ENCODE assay signal across 8 cellular contexts in genomic region chr7:27131390-27131819, GRCh38. TPM values are rescaled to one million over a fixed set of nuclear protein-coding genes. Genes with fewer than 3 reads are reported as not detected.
DNase-seq lines count a peak whose midpoint lies in the region; ATAC-seq and TF ChIP-seq lines count a peak whose summit lies in the region.

No MANE protein-coding gene starts in this region.

- CTCF ChIA-PET in Panc1 (lab: Charles Lee): interaction anchor here (0.6 kb wide), 1 partner anchor 456 kb away, joined by 3 read pairs; no protein-coding TSS in a partner anchor

- intact Hi-C loops in Panc1 (cut with micrococcal nuclease; ENCODE audit: unreplicated experiment): no loop called here
- intact Hi-C loops in esophagus squamous epithelium (cut with DNase I): no loop called here
- intact Hi-C loops in ovary (cut with DNase I): loop anchor here in 1 of 4 donors (5.0 kb wide), 1 partner anchor 274 kb away; no protein-coding TSS in a partner anchor

- H3K27ac ChIP-seq in CD4-positive, CD25-positive, alpha-beta regulatory T cell (ENCODE audit: insufficient read depth, low read length, poor library complexity, severe bottlenecking): no peak overlapping the region
- peak overlapping the region; percentile 98 for H3K27ac ChIP-seq in Panc1 (ENCODE audit: low read length)
- H3K27ac ChIP-seq in esophagus squamous epithelium: peak overlapping the region; percentile 96 to 99 (median 96)
- no peak overlapping the region for H3K27ac ChIP-seq in ovary

- WGBS in esophagus squamous epithelium, 2 donors: 46 to 48% methylated on average over 12 of the region's 12 CpGs
- 30 to 41% (median 31%) methylated on average over 12 of the region's 12 CpGs for WGBS in ovary, 3 donors

- H3K27me3 Mint-ChIP-seq in CD4-positive, CD25-positive, alpha-beta regulatory T cell: peaks cover 66% of the 10 kb centered on the region

- no TSS peak for BruUV-seq in Panc1 (replicated peaks; lab: Mats Ljungman, UMichigan)

- TF ChIP-seq EP300 in ovary (IDR thresholded peaks at IDR 0.05): no peak

- H3K4me3 Mint-ChIP-seq in CD4-positive, CD25-positive, alpha-beta regulatory T cell: peak overlapping the region; percentile 49 to 90 (median 70)

- no peaks in the 10 kb centered on the region for H3K36me3 Mint-ChIP-seq in CD4-positive, CD25-positive, alpha-beta regulatory T cell

- peak overlapping the region; percentile 43 for H3K4me3 ChIP-seq in CD4-positive, CD25-positive, alpha-beta regulatory T cell (ENCODE audit: low read depth, low read length)
- H3K4me3 ChIP-seq in Panc1 (ENCODE audit: low read depth in 2 of 2, low read length in 2 of 2) (no peak overlapping the region), esophagus squamous epithelium (peak overlapping the region; percentile 68 to 97 (median 82)), ovary (peak overlapping the region; percentile 53)

- TF ChIP-seq CTCF in Panc1 (IDR thresholded peaks at IDR 0.05) (no peak), esophagus squamous epithelium (IDR thresholded peaks at IDR 0.05) (no peak), ovary (IDR thresholded peaks at IDR 0.05) (no peak)

- no peak for ATAC-seq in CD4-positive, CD25-positive, alpha-beta regulatory T cell (ENCODE audit: low read depth in 2 of 2)
- no peak for ATAC-seq in Panc1
- ATAC-seq in HG02623 (IDR thresholded peaks at IDR 0.05; ENCODE audit: unreplicated experiment): no peak

- H3K4me1 Mint-ChIP-seq in CD4-positive, CD25-positive, alpha-beta regulatory T cell: peaks cover 0 to 7% (median 0%) of the 10 kb centered on the region in 4 donors

- H3K27ac Mint-ChIP-seq in CD4-positive, CD25-positive, alpha-beta regulatory T cell: no peak overlapping the region

- H3K4me1 ChIP-seq in CD4-positive, CD25-positive, alpha-beta regulatory T cell (ENCODE audit: control insufficient read depth, insufficient read depth, low read length, poor library complexity, severe bottlenecking): peaks cover 3% of the 10 kb centered on the region
- peaks cover 75% of the 10 kb centered on the region for H3K4me1 ChIP-seq in Panc1 (ENCODE audit: control insufficient read depth, insufficient read depth, low read length)
- peaks cover 12 to 81% (median 40%) of the 10 kb centered on the region in 3 donors for H3K4me1 ChIP-seq in esophagus squamous epithelium
- peaks cover 6% of the 10 kb centered on the region for H3K4me1 ChIP-seq in ovary (ENCODE audit: insufficient read depth)

- no peak for DNase-seq in CD4-positive, CD25-positive, alpha-beta regulatory T cell
- no peak for DNase-seq in Panc1 (ENCODE audit: low read depth, low spot score)
- DNase-seq in esophagus squamous epithelium (lab: John Stamatoyannopoulos, UW): no peak
- DNase-seq in ovary: no peak
- no peak for DNase-seq in NCI-H1417 treated with DMSO at 0.1 percent for 48 hours (lab: John Stamatoyannopoulos, UW)
- DNase-seq in GOT3 (lab: John Stamatoyannopoulos, UW): no peak
- no peak for DNase-seq in NCI-H1694 (lab: John Stamatoyannopoulos, UW)

- TF ChIP-seq POLR2A in esophagus squamous epithelium (IDR thresholded peaks at IDR 0.05) (no peak), ovary (IDR thresholded peaks at IDR 0.05) (no peak)

- peaks cover 0 to 4% (median 0%) of the 10 kb centered on the region in 7 donors for H3K9me3 Mint-ChIP-seq in CD4-positive, CD25-positive, alpha-beta regulatory T cell

- peaks cover 41% of the 10 kb centered on the region for H3K27me3 ChIP-seq in CD4-positive, CD25-positive, alpha-beta regulatory T cell (ENCODE audit: control insufficient read depth, insufficient read depth, low read length)
- no peaks in the 10 kb centered on the region for H3K27me3 ChIP-seq in Panc1 (ENCODE audit: control insufficient read depth, insufficient read depth, low read length)
- H3K27me3 ChIP-seq in esophagus squamous epithelium: no peaks in the 10 kb centered on the region
- H3K27me3 ChIP-seq in ovary: no peaks in the 10 kb centered on the region

- POLR2A ChIA-PET in Panc1 (lab: Charles Lee): interaction anchor here (0.6 kb wide), 1 partner anchor 34 kb away, joined by 5 read pairs; no protein-coding TSS in a partner anchor

- no peaks in the 10 kb centered on the region for H3K36me3 ChIP-seq in CD4-positive, CD25-positive, alpha-beta regulatory T cell (ENCODE audit: control insufficient read depth, insufficient read depth, low read length)
- H3K36me3 ChIP-seq in Panc1 (ENCODE audit: control insufficient read depth, insufficient read depth, low read length) (no peaks in the 10 kb centered on the region), esophagus squamous epithelium (no peaks in the 10 kb centered on the region), ovary (no peaks in the 10 kb centered on the region)

- no peaks in the 10 kb centered on the region for H3K9me3 ChIP-seq in CD4-positive, CD25-positive, alpha-beta regulatory T cell (ENCODE audit: control insufficient read depth in 2 of 2, low read length in 2 of 2)
- H3K9me3 ChIP-seq in Panc1 (ENCODE audit: control insufficient read depth, insufficient read depth, low read depth, low read length) (no peaks in the 10 kb centered on the region), esophagus squamous epithelium (no peaks in the 10 kb centered on the region), ovary (peaks cover 0 to 5% of the 10 kb centered on the region in 2 donors)

- in situ Hi-C loops in Panc1 (cut with HindIII; ENCODE audit: low pct_unique_long_range_greater_than_20kb, low sequenced_read_pairs): no loop called here

RNA-seq across cellular contexts. Expression of gene HOXA4, which starts 0.8 kb away (rescaled TPM):
- not detected for total RNA-seq in CD4-positive, CD25-positive, alpha-beta regulatory T cell
- polyA plus RNA-seq in CD4-positive, CD25-positive, alpha-beta regulatory T cell: under 1 TPM in 2 of 4 donors, not detected in 2; 0.13 to 0.18 TPM
- total RNA-seq in Panc1 (2021; ENCODE audit: unreplicated experiment): 0.39 TPM
- polyA plus RNA-seq in Panc1 (2012; ENCODE audit: insufficient read length): 0.45 TPM
- total RNA-seq in esophagus squamous epithelium: 1 to 10 TPM; 2.9 to 6.7 (median 4.1) TPM
- total RNA-seq in ovary: 10 to 100 TPM in 2 of 7 donors, 1 to 10 TPM in 3, under 1 TPM in 2; 0.22 to 34.0 (median 2.3) TPM
- polyA plus RNA-seq in ovary: 10 to 100 TPM in 1 of 2 donors, 1 to 10 TPM in 1; 6.6 to 12.9 TPM

RNA-seq across cellular contexts. Expression of gene HOXA5, which starts 12.1 kb away (rescaled TPM):
- total RNA-seq in CD4-positive, CD25-positive, alpha-beta regulatory T cell: not detected
- not detected for polyA plus RNA-seq in CD4-positive, CD25-positive, alpha-beta regulatory T cell
- total RNA-seq in Panc1 (2021; ENCODE audit: unreplicated experiment): 3.9 TPM
- polyA plus RNA-seq in Panc1 (2012; ENCODE audit: insufficient read length): 3.0 TPM
- 1 to 10 TPM; 3.6 to 8.2 (median 6.8) TPM for total RNA-seq in esophagus squamous epithelium
- 10 to 100 TPM in 2 of 7 donors, 1 to 10 TPM in 2, under 1 TPM in 3; 0.40 to 29.6 (median 1.4) TPM for total RNA-seq in ovary
- polyA plus RNA-seq in ovary: 1 to 10 TPM; 1.8 to 5.6 TPM

RNA-seq across cellular contexts. Expression of gene HOXA6, which starts 16.2 kb away (rescaled TPM):
- total RNA-seq in CD4-positive, CD25-positive, alpha-beta regulatory T cell: not detected
- not detected for polyA plus RNA-seq in CD4-positive, CD25-positive, alpha-beta regulatory T cell
- total RNA-seq in Panc1 (2021; ENCODE audit: unreplicated experiment) (3.3 TPM), esophagus squamous epithelium (1 to 10 TPM in 1 of 4 donors, under 1 TPM in 1, not detected in 2; 0.26 to 1.3 TPM), ovary (1 to 10 TPM in 3 of 7 donors, under 1 TPM in 4; 0.32 to 4.2 (median 0.43) TPM)
- polyA plus RNA-seq in Panc1 (2012; ENCODE audit: insufficient read length): 4.8 TPM
- polyA plus RNA-seq in ovary: under 1 TPM in 1 of 2 donors, not detected in 1; 0.29 TPM

RNA-seq across cellular contexts. Expression of gene HOXA3, which starts 21.0 kb away (rescaled TPM):
- not detected for total RNA-seq in CD4-positive, CD25-positive, alpha-beta regulatory T cell
- polyA plus RNA-seq in CD4-positive, CD25-positive, alpha-beta regulatory T cell: under 1 TPM in 1 of 4 donors, not detected in 3; 0.13 TPM
- 30.2 TPM for total RNA-seq in Panc1 (2021; ENCODE audit: unreplicated experiment)
- polyA plus RNA-seq in Panc1 (2012; ENCODE audit: insufficient read length): 16.4 TPM
- total RNA-seq in esophagus squamous epithelium: 1 to 10 TPM; 3.6 to 8.7 (median 6.6) TPM
- 10 to 100 TPM in 2 of 7 donors, 1 to 10 TPM in 3, under 1 TPM in 2; 0.36 to 50.9 (median 1.3) TPM for total RNA-seq in ovary
- 1 to 10 TPM; 2.3 to 3.4 TPM for polyA plus RNA-seq in ovary

RNA-seq across cellular contexts. Expression of gene HOXA7, which starts 25.1 kb away (rescaled TPM):
- not detected for total RNA-seq in CD4-positive, CD25-positive, alpha-beta regulatory T cell
- polyA plus RNA-seq in CD4-positive, CD25-positive, alpha-beta regulatory T cell: not detected
- total RNA-seq in Panc1 (2021; ENCODE audit: unreplicated experiment) (not detected), esophagus squamous epithelium (under 1 TPM; 0.23 to 0.76 (median 0.48) TPM), ovary (1 to 10 TPM in 3 of 7 donors, under 1 TPM in 4; 0.23 to 4.5 (median 0.75) TPM)
- polyA plus RNA-seq in Panc1 (2012; ENCODE audit: insufficient read length): not detected
- polyA plus RNA-seq in ovary: 1 to 10 TPM in 1 of 2 donors, under 1 TPM in 1; 0.53 to 4.1 TPM

Comparison
In these comparisons a context has a peak if more than half of its experiments do, and no peak if none do; other contexts are left out.
1. H3K27ac ChIP-seq: peak in Panc1 (single experiment) and esophagus squamous epithelium (4 of 4); none in CD4-positive, CD25-positive, alpha-beta regulatory T cell (single experiment) and ovary (0 of 2).
2. H3K4me3 ChIP-seq: peak in CD4-positive, CD25-positive, alpha-beta regulatory T cell (single experiment), esophagus squamous epithelium (4 of 4) and ovary (single experiment); none in Panc1 (0 of 2).